In genomic region chr14:82710257-82710841, GRCh38 we compare ENCODE assay signal across 8 cellular contexts.
DNase-seq lines count a peak whose midpoint lies in the region; ATAC-seq, FAIRE-seq and TF ChIP-seq lines count a peak whose summit lies in the region.

No MANE protein-coding gene starts in this region.

- peak; percentile 62 for ATAC-seq in GM18867 (IDR thresholded peaks at IDR 0.05; ENCODE audit: unreplicated experiment)
- peak; percentile 77 to 93 (median 83) for ATAC-seq in pancreas
- no peak for ATAC-seq in GM19467 (IDR thresholded peaks at IDR 0.05; ENCODE audit: unreplicated experiment)

- H3K27ac ChIP-seq in SU-DHL-6 (ENCODE audit: low read depth, low read length) (no peak overlapping the region), pancreas (no peak overlapping the region)

- H3K4me3 ChIP-seq in SU-DHL-6 (ENCODE audit: insufficient read depth, low read length, poor library complexity, severe bottlenecking) = no peak overlapping the region
- H3K4me3 ChIP-seq in pancreas = no peak overlapping the region

- H3K36me3 Mint-ChIP-seq in Calu3 (ENCODE audit: insufficient read depth, unreplicated experiment) = no peaks in the 10 kb centered on the region

- H3K27ac Mint-ChIP-seq in Calu3 (ENCODE audit: unreplicated experiment) = no peak overlapping the region

- H3K9me2 ChIP-seq in SU-DHL-6 (replicated peaks; ENCODE audit: insufficient read depth, low read length) = no peaks in the 10 kb centered on the region

- 36% methylated on average over 4 of the region's 4 CpGs for WGBS in pancreas, 2 donors

- no peaks in the 10 kb centered on the region for H3K4me1 ChIP-seq in pancreas

- DNase-seq in Calu3 (peak; percentile 57), KG1 (lab: John Stamatoyannopoulos, UW) (peak; percentile 52), fibroblast of gingiva (ENCODE audit: low read depth) (peak; percentile 9), pancreas (peak; percentile 41 to 74 (median 46)), occipital lobe (lab: John Stamatoyannopoulos, UW) (no peak)

- H3K27me3 ChIP-seq in SU-DHL-6 (ENCODE audit: low read length) (no peaks in the 10 kb centered on the region), pancreas (no peaks in the 10 kb centered on the region)

- H2AFZ ChIP-seq in SU-DHL-6 (ENCODE audit: low read depth, low read length, severe bottlenecking) = no peak overlapping the region

- H3K27me3 Mint-ChIP-seq in Calu3 (ENCODE audit: unreplicated experiment) = no peaks in the 10 kb centered on the region

- H3K36me3 ChIP-seq in SU-DHL-6 (ENCODE audit: low read length) (no peaks in the 10 kb centered on the region), pancreas (no peaks in the 10 kb centered on the region)

- FAIRE-seq in pancreas (lab: Jason Lieb, UNC) = no peak

- H3K9ac ChIP-seq in SU-DHL-6 (ENCODE audit: low read length) = no peak overlapping the region

- H3K79me2 ChIP-seq in SU-DHL-6 (ENCODE audit: insufficient read depth, low read length) = no peaks in the 10 kb centered on the region

- BruUV-seq in Calu3 (replicated peaks; lab: Mats Ljungman, UMichigan) = no TSS peak

- H3K4me3 Mint-ChIP-seq in Calu3 (ENCODE audit: low read depth, unreplicated experiment) = no peak overlapping the region

- no peaks in the 10 kb centered on the region for H4K20me1 ChIP-seq in SU-DHL-6 (ENCODE audit: low read depth, low read length)

- no peak overlapping the region for H3K4me2 ChIP-seq in SU-DHL-6 (ENCODE audit: low read depth, low read length, poor library complexity, severe bottlenecking)

- H3K4me1 Mint-ChIP-seq in Calu3 (ENCODE audit: low read depth, unreplicated experiment) = no peaks in the 10 kb centered on the region

- intact Hi-C loops in Calu3 (cut with micrococcal nuclease; ENCODE audit: unreplicated experiment) (no loop called here), pancreas (cut with DNase I) (no loop called here)

- no peaks in the 10 kb centered on the region for H3K9me3 ChIP-seq in SU-DHL-6 (ENCODE audit: insufficient read depth, low read length)
- H3K9me3 ChIP-seq in pancreas = no peaks in the 10 kb centered on the region

- TF ChIP-seq CTCF in Calu3 (IDR thresholded peaks at IDR 0.05; ENCODE audit: unreplicated experiment) (peak; percentile 64), SU-DHL-6 (IDR thresholded peaks at IDR 0.05; ENCODE audit: insufficient read depth, low read length, poor library complexity, severe bottlenecking) (peak; percentile 67), pancreas (IDR thresholded peaks at IDR 0.05) (peak; percentile 58 to 70 (median 68))

- CTCF ChIA-PET in Calu3 (lab: Charles Lee) = no interaction called here

- peaks cover 4% of the 10 kb centered on the region for H3K9me3 Mint-ChIP-seq in Calu3 (ENCODE audit: low read depth, unreplicated experiment)

- H3F3A ChIP-seq in SU-DHL-6 (ENCODE audit: insufficient read depth) = no peaks in the 10 kb centered on the region
